In the genomic region with DNA sequence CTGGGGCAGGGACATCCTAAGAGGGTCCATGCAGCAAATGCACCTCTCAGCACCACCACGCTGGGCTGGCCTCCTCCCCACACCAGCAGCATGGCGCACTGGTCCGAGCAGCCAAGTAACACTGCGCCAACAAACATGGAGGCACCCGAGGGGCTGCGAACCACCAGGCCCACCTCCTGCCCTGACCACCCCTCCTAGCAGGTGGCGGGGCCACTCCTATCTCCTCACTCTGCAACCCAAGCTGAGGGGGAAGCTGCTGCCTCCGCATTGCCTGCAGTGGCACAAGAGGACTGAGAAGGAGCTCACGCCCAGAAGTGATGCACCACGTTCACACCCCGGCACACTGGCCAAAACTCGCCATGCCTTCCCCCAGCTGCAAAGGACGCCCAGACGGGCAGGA, we compare ENCODE assay signal across 1 cellular context.
TF ChIP-seq lines count a peak whose summit lies in the region.

No MANE protein-coding gene starts in this region.

TF ChIP-seq in H1, 55 proteins besides CTCF, POLR2A, EP300 and RAD21:
- no peak for TF ChIP-seq FOSL1 (IDR thresholded peaks at IDR 0.05; ENCODE audit: insufficient read depth, low read depth, low read length)
- no peak for TF ChIP-seq CHD2 (IDR thresholded peaks at IDR 0.05; ENCODE audit: low read length)
- TF ChIP-seq RNF2 (IDR thresholded peaks at IDR 0.05; ENCODE audit: borderline replicate concordance, low read depth, low read length, missing control alignments, poor library complexity, severe bottlenecking) = no peak
- TF ChIP-seq YY1 (IDR thresholded peaks at IDR 0.05; ENCODE audit: low read depth, low read length) = no peak
- TF ChIP-seq TAF7 (optimal IDR thresholded peaks at IDR 0.05; ENCODE audit: borderline replicate concordance, low read depth, low read length) = no peak
- TF ChIP-seq, protein P1, sequence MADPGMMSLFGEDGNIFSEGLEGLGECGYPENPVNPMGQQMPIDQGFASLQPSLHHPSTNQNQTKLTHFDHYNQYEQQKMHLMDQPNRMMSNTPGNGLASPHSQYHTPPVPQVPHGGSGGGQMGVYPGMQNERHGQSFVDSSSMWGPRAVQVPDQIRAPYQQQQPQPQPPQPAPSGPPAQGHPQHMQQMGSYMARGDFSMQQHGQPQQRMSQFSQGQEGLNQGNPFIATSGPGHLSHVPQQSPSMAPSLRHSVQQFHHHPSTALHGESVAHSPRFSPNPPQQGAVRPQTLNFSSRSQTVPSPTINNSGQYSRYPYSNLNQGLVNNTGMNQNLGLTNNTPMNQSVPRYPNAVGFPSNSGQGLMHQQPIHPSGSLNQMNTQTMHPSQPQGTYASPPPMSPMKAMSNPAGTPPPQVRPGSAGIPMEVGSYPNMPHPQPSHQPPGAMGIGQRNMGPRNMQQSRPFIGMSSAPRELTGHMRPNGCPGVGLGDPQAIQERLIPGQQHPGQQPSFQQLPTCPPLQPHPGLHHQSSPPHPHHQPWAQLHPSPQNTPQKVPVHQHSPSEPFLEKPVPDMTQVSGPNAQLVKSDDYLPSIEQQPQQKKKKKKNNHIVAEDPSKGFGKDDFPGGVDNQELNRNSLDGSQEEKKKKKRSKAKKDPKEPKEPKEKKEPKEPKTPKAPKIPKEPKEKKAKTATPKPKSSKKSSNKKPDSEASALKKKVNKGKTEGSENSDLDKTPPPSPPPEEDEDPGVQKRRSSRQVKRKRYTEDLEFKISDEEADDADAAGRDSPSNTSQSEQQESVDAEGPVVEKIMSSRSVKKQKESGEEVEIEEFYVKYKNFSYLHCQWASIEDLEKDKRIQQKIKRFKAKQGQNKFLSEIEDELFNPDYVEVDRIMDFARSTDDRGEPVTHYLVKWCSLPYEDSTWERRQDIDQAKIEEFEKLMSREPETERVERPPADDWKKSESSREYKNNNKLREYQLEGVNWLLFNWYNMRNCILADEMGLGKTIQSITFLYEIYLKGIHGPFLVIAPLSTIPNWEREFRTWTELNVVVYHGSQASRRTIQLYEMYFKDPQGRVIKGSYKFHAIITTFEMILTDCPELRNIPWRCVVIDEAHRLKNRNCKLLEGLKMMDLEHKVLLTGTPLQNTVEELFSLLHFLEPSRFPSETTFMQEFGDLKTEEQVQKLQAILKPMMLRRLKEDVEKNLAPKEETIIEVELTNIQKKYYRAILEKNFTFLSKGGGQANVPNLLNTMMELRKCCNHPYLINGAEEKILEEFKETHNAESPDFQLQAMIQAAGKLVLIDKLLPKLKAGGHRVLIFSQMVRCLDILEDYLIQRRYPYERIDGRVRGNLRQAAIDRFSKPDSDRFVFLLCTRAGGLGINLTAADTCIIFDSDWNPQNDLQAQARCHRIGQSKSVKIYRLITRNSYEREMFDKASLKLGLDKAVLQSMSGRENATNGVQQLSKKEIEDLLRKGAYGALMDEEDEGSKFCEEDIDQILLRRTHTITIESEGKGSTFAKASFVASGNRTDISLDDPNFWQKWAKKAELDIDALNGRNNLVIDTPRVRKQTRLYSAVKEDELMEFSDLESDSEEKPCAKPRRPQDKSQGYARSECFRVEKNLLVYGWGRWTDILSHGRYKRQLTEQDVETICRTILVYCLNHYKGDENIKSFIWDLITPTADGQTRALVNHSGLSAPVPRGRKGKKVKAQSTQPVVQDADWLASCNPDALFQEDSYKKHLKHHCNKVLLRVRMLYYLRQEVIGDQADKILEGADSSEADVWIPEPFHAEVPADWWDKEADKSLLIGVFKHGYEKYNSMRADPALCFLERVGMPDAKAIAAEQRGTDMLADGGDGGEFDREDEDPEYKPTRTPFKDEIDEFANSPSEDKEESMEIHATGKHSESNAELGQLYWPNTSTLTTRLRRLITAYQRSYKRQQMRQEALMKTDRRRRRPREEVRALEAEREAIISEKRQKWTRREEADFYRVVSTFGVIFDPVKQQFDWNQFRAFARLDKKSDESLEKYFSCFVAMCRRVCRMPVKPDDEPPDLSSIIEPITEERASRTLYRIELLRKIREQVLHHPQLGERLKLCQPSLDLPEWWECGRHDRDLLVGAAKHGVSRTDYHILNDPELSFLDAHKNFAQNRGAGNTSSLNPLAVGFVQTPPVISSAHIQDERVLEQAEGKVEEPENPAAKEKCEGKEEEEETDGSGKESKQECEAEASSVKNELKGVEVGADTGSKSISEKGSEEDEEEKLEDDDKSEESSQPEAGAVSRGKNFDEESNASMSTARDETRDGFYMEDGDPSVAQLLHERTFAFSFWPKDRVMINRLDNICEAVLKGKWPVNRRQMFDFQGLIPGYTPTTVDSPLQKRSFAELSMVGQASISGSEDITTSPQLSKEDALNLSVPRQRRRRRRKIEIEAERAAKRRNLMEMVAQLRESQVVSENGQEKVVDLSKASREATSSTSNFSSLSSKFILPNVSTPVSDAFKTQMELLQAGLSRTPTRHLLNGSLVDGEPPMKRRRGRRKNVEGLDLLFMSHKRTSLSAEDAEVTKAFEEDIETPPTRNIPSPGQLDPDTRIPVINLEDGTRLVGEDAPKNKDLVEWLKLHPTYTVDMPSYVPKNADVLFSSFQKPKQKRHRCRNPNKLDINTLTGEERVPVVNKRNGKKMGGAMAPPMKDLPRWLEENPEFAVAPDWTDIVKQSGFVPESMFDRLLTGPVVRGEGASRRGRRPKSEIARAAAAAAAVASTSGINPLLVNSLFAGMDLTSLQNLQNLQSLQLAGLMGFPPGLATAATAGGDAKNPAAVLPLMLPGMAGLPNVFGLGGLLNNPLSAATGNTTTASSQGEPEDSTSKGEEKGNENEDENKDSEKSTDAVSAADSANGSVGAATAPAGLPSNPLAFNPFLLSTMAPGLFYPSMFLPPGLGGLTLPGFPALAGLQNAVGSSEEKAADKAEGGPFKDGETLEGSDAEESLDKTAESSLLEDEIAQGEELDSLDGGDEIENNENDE (IDR thresholded peaks at IDR 0.05; ENCODE audit: insufficient replicate concordance, low read length) = no peak
- TF ChIP-seq GTF2F1 (IDR thresholded peaks at IDR 0.05; ENCODE audit: borderline replicate concordance, low read depth, low read length) = no peak
- no peak for TF ChIP-seq RBBP5 (IDR thresholded peaks at IDR 0.05; ENCODE audit: borderline replicate concordance, low read depth, low read length)
- no peak for TF ChIP-seq SP2 (IDR thresholded peaks at IDR 0.05; ENCODE audit: low read length)
- no peak for TF ChIP-seq ASH2L (IDR thresholded peaks at IDR 0.05; ENCODE audit: low read length)
- TF ChIP-seq SUZ12 (IDR thresholded peaks at IDR 0.05; ENCODE audit: low read length) = no peak
- no peak for TF ChIP-seq TBP (IDR thresholded peaks at IDR 0.05; ENCODE audit: low read depth, low read length)
- TF ChIP-seq TEAD4 (IDR thresholded peaks at IDR 0.05; ENCODE audit: low read depth, low read length) = no peak
- no peak for TF ChIP-seq RXRA (IDR thresholded peaks at IDR 0.05; ENCODE audit: insufficient read depth, low read depth, low read length)
